24 cellular contexts compared by ENCODE assay signal in genomic region chr13:97330448-97330847, GRCh38.
"Had no signal": no experiment of that assay in that cellular context is flagged by ENCODE, and none has a peak within 500 bp of the region (broad histone marks: within the 10 kb centered on the region; RNA-seq: fewer than 3 reads in every experiment).

No MANE protein-coding gene starts in this region.

- H3K9me3 Mint-ChIP-seq: mesothelial cell of epicardium; naive B cell; natural killer cell; stimulated activated effector memory CD8-positive, alpha-beta T cell treated with anti-CD3 and anti-CD28 coated beads, Interleukin-12 subunit alpha, Interleukin-12 subunit beta, amount 100 ng/mL, for 72 hours; stimulated activated naive CD8-positive, alpha-beta T cell treated with anti-CD3 and anti-CD28 coated beads, Interleukin-15, Interleukin-2, amounts not matched to agents 100 ng/mL and 50 ng/mL, for 24 hours had no signal

- H3K4me1 ChIP-seq: parathyroid adenoma had no signal

- H3K4me3 Mint-ChIP-seq: mesothelial cell of epicardium; naive B cell; natural killer cell; stimulated activated effector memory CD8-positive, alpha-beta T cell treated with anti-CD3 and anti-CD28 coated beads, Interleukin-12 subunit alpha, Interleukin-12 subunit beta, amount 100 ng/mL, for 72 hours; stimulated activated naive CD8-positive, alpha-beta T cell treated with anti-CD3 and anti-CD28 coated beads, Interleukin-15, Interleukin-2, amounts not matched to agents 100 ng/mL and 50 ng/mL, for 24 hours had no signal

- H3K27me3 Mint-ChIP-seq: naive B cell; stimulated activated naive CD8-positive, alpha-beta T cell treated with anti-CD3 and anti-CD28 coated beads, Interleukin-15, Interleukin-2, amounts not matched to agents 100 ng/mL and 50 ng/mL, for 24 hours had no signal

- H3K4me3 ChIP-seq: heart right ventricle, hepatocyte, left ventricle myocardium inferior, lung, spleen, testis, thyroid gland, transverse colon, upper lobe of right lung had no signal

- H3K27me3 ChIP-seq: heart right ventricle, hepatocyte, spleen, testis, thyroid gland, transverse colon, upper lobe of right lung had no signal

- H3K4me2 ChIP-seq: hepatocyte had no signal

- H3K36me3 Mint-ChIP-seq: natural killer cell had no signal

- H3K36me3 ChIP-seq: thyroid gland, transverse colon had no signal

- DNase-seq: heart right ventricle; islet precursor cell; left ventricle myocardium inferior; mesendoderm; naive B cell; natural killer cell; nucleus accumbens; retina; right cardiac atrium; small intestine; spleen; stimulated activated CD4-positive, alpha-beta T cell treated with anti-CD3 and anti-CD28 coated beads, Interleukin-4, amount 100 ng/mL, for 24 hours; stimulated activated naive CD4-positive, alpha-beta T cell; testis; thyroid gland; transverse colon; upper lobe of right lung had no signal

- H3K79me2 ChIP-seq: parathyroid adenoma had no signal

- H2AFZ ChIP-seq: hepatocyte, parathyroid adenoma had no signal

- H3K27ac ChIP-seq: heart right ventricle, hepatocyte, left ventricle myocardium inferior, parathyroid adenoma, spleen, testis, thyroid gland, upper lobe of right lung had no signal

- ATAC-seq: heart right ventricle; natural killer cell; sciatic nerve; stimulated activated effector memory CD8-positive, alpha-beta T cell treated with anti-CD3 and anti-CD28 coated beads, Interleukin-12 subunit alpha, Interleukin-12 subunit beta, amount 100 ng/mL, for 72 hours; upper lobe of right lung had no signal

- H3K9me3 ChIP-seq: heart right ventricle, left ventricle myocardium inferior, spleen, testis, thyroid gland, transverse colon, upper lobe of right lung had no signal

- H3K9ac ChIP-seq: parathyroid adenoma had no signal

- H3K27ac Mint-ChIP-seq: mesothelial cell of epicardium; naive B cell; natural killer cell; stimulated activated naive CD8-positive, alpha-beta T cell treated with anti-CD3 and anti-CD28 coated beads, Interleukin-15, Interleukin-2, amounts not matched to agents 100 ng/mL and 50 ng/mL, for 24 hours had no signal
